1 cellular context compared by ENCODE assay signal in genomic region chr15:72110355-72110754, GRCh38.
TF ChIP-seq lines count a peak whose summit lies in the region.

No MANE protein-coding gene starts in this region.

TF ChIP-seq in HepG2, 621 proteins besides CTCF, POLR2A, EP300 and RAD21 (continued from another document and continues in another):
- no peak for TF ChIP-seq CEBPZ (IDR thresholded peaks at IDR 0.05; ENCODE audit: low read length)
- no peak for TF ChIP-seq MED1 (CRISPR knock-in tag; IDR thresholded peaks at IDR 0.05)
- peak; percentile 54 for TF ChIP-seq FOXA3 (CRISPR knock-in tag; IDR thresholded peaks at IDR 0.05)
- TF ChIP-seq ZNF839 (CRISPR knock-in tag; IDR thresholded peaks at IDR 0.05; ENCODE audit: borderline replicate concordance), result no peak
- TF ChIP-seq BCL3 (CRISPR knock-in tag; IDR thresholded peaks at IDR 0.05), result no peak
- no peak for TF ChIP-seq GMEB1 (CRISPR knock-in tag; IDR thresholded peaks at IDR 0.05; ENCODE audit: borderline replicate concordance)
- TF ChIP-seq RARG (CRISPR knock-in tag; IDR thresholded peaks at IDR 0.05; ENCODE audit: low read depth), result no peak
- no peak for TF ChIP-seq ZFAT (CRISPR knock-in tag; conservative IDR thresholded peaks at IDR 0.05)
- TF ChIP-seq ZBTB49 (CRISPR knock-in tag; IDR thresholded peaks at IDR 0.05; ENCODE audit: borderline replicate concordance), result no peak
- TF ChIP-seq FOXA1 (IDR thresholded peaks at IDR 0.05), result 0 out of 2 replicates have a peak, but pooled peaks have one; percentile 22
- no peak for TF ChIP-seq FOXA1 (CRISPR knock-in tag; IDR thresholded peaks at IDR 0.05)
- no peak for TF ChIP-seq ZNF576 (CRISPR knock-in tag; IDR thresholded peaks at IDR 0.05)
- no peak for TF ChIP-seq ZNF496 (CRISPR knock-in tag; IDR thresholded peaks at IDR 0.05; ENCODE audit: insufficient replicate concordance)
- TF ChIP-seq PCBP1 (IDR thresholded peaks at IDR 0.05; ENCODE audit: borderline replicate concordance, low read depth, low read length), result no peak
- no peak for TF ChIP-seq ZFYVE20 (CRISPR knock-in tag; IDR thresholded peaks at IDR 0.05; ENCODE audit: borderline replicate concordance, low read depth)
- no peak for TF ChIP-seq NPAS2 (CRISPR knock-in tag; IDR thresholded peaks at IDR 0.05; ENCODE audit: borderline replicate concordance)
- no peak for TF ChIP-seq PRDM15 (CRISPR knock-in tag; IDR thresholded peaks at IDR 0.05)
- TF ChIP-seq TBP (CRISPR knock-in tag; IDR thresholded peaks at IDR 0.05), result no peak
- no peak for TF ChIP-seq ZSCAN30 (CRISPR knock-in tag; IDR thresholded peaks at IDR 0.05)
- TF ChIP-seq MAFK (conservative IDR thresholded peaks at IDR 0.05 in 1 of 2, IDR thresholded peaks at IDR 0.05 in 1 of 2; ENCODE audit: low read length in 2 of 2), result no peak
- TF ChIP-seq NFE2L2 (IDR thresholded peaks at IDR 0.05; ENCODE audit: low read length), result no peak
- TF ChIP-seq ZNF230 (CRISPR knock-in tag; IDR thresholded peaks at IDR 0.05), result no peak
- no peak for TF ChIP-seq BATF2 (CRISPR knock-in tag; IDR thresholded peaks at IDR 0.05)
- no peak for TF ChIP-seq ZNF253 (CRISPR knock-in tag; IDR thresholded peaks at IDR 0.05; ENCODE audit: borderline replicate concordance)
- peak; percentile 78; the same call in 1 of the 2 replicates for TF ChIP-seq ARID3A (IDR thresholded peaks at IDR 0.05; ENCODE audit: low read depth, low read length)
- no peak for TF ChIP-seq ZNF740 (CRISPR knock-in tag; IDR thresholded peaks at IDR 0.05)
- no peak for TF ChIP-seq NR1H2 (CRISPR knock-in tag; IDR thresholded peaks at IDR 0.05; ENCODE audit: borderline replicate concordance, low read depth)
- TF ChIP-seq ZFP1 (CRISPR knock-in tag; IDR thresholded peaks at IDR 0.05), result no peak
- no peak for TF ChIP-seq SRSF4 (IDR thresholded peaks at IDR 0.05; ENCODE audit: low read depth, low read length, poor library complexity, severe bottlenecking)
- no peak for TF ChIP-seq SMAD3 (CRISPR knock-in tag; IDR thresholded peaks at IDR 0.05)
- peak; percentile 54; the same call in 1 of the 2 replicates for TF ChIP-seq ZNF362 (CRISPR knock-in tag; IDR thresholded peaks at IDR 0.05; ENCODE audit: borderline replicate concordance)
- TF ChIP-seq ZNF784 (CRISPR knock-in tag; IDR thresholded peaks at IDR 0.05; ENCODE audit: borderline replicate concordance), result no peak
- no peak for TF ChIP-seq ZNF562 (CRISPR knock-in tag; IDR thresholded peaks at IDR 0.05; ENCODE audit: borderline replicate concordance)
- no peak for TF ChIP-seq DR1 (CRISPR knock-in tag; IDR thresholded peaks at IDR 0.05)
- no peak for TF ChIP-seq ZNF44 (CRISPR knock-in tag; IDR thresholded peaks at IDR 0.05)
- no peak for TF ChIP-seq FOXK1 (CRISPR knock-in tag; IDR thresholded peaks at IDR 0.05; ENCODE audit: borderline replicate concordance, low read depth)
- TF ChIP-seq ZNF878 (CRISPR knock-in tag; IDR thresholded peaks at IDR 0.05), result no peak
- no peak for TF ChIP-seq ZFX (CRISPR knock-in tag; IDR thresholded peaks at IDR 0.05; ENCODE audit: low read depth)
- TF ChIP-seq NR0B2 (CRISPR knock-in tag; IDR thresholded peaks at IDR 0.05), result no peak
- no peak for TF ChIP-seq SP4 (CRISPR knock-in tag; IDR thresholded peaks at IDR 0.05)
- TF ChIP-seq ZNF503 (CRISPR knock-in tag; IDR thresholded peaks at IDR 0.05), result 0 out of 2 replicates have a peak, but pooled peaks have one; percentile 51
- no peak for TF ChIP-seq RBFOX2 (IDR thresholded peaks at IDR 0.05; ENCODE audit: low read depth, low read length)
